18 cellular contexts compared by ENCODE assay signal in the genomic region with DNA sequence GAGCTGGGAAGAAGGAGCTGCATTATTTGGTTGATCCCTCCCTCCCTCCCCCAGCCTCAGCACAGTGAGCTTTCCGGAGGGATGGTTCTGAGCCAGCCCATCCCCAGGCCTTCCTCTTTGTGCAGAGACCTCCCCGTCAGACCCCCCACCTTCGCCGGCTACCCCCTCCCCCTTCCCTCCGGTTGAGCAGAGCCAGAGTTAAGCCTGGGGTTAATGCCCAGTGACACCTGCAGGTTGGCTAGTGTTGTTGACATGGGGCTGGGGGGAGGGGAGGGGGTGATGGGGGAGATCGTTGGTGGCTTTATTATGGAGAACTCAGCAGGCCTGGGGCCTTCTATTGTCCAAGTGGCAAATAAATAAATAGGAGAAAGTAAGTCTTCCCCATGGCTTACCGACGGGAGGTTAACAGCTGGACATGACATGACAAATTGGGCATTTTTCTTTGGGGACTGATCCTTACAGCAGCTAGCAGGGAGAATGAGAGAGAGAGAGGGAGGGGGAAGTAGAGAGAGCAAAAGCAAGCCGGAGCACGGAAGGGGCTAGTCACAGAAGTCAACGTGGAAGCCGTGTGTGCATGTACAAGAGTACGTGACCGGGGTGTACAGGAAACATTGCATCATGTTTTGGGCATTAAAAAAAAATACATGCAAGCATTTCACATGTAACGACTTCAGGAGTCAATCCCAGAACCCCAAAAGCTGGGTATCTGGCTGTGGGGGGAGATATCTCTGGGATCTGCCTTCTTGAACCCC.
A peak's percentile ranks its signal among the peaks of the same experiment; 100 is the strongest.
DNase-seq lines count a peak whose midpoint lies in the region; ATAC-seq and TF ChIP-seq lines count a peak whose summit lies in the region.
"Had no signal": no experiment of that assay in that cellular context is flagged by ENCODE, and none has a peak within 500 bp of the region (broad histone marks: within the 10 kb centered on the region; RNA-seq: fewer than 3 reads in every experiment).

No MANE protein-coding gene starts in this region.

- no peaks in the 10 kb centered on the region for H4K20me1 ChIP-seq in GM23338 (replicated peaks; ENCODE audit: insufficient read depth)

- H3K27ac ChIP-seq in GM23338 (ENCODE audit: low read depth): peak overlapping the region; percentile 100
- H3K27ac ChIP-seq in mesendoderm (ENCODE audit: low read depth, low read length): peak overlapping the region; percentile 58

- H2AK5ac ChIP-seq in mesendoderm (ENCODE audit: low read length): no peak overlapping the region

- no CpG with 5 or more reads among the region's 15 CpGs for WGBS in mesendoderm (ENCODE audit: extremely low coverage, insufficient coverage, low lambda C conversion rate)

- H3K27me3 ChIP-seq in GM23338 (ENCODE audit: insufficient read depth) (no peaks in the 10 kb centered on the region), mesendoderm (ENCODE audit: insufficient read depth, low read length, poor library complexity) (no peaks in the 10 kb centered on the region)

- intact Hi-C loops in left colon (cut with DNase I, micrococcal nuclease): no loop called here

- H3K9ac ChIP-seq in mesendoderm (ENCODE audit: low read length): peak overlapping the region; percentile 15

- H3K9me2 ChIP-seq in GM23338 (ENCODE audit: insufficient read depth): peaks cover 19% of the 10 kb centered on the region; the same call in 1 of the 2 replicates

- H4K8ac ChIP-seq in mesendoderm (ENCODE audit: low read depth, low read length): no peak overlapping the region

- H3K4me2 ChIP-seq in GM23338: peak overlapping the region; percentile 79
- H3K4me2 ChIP-seq in mesendoderm (ENCODE audit: low read length): peak overlapping the region; percentile 51

- ATAC-seq in GM23338 (peak; percentile 80), left colon (no peak)
- no peak for ATAC-seq in effector memory CD8-positive, alpha-beta T cell (replicated peaks)
- ATAC-seq: HCT116 had no signal

- no peaks in the 10 kb centered on the region; the same call in 2 of the 3 replicates for H3K9me3 Mint-ChIP-seq in GM23338
- H3K9me3 Mint-ChIP-seq in effector memory CD8-positive, alpha-beta T cell: no peaks in the 10 kb centered on the region
- H3K9me3 Mint-ChIP-seq: activated CD4-positive, alpha-beta memory T cell treated with anti-CD3 and anti-CD28 coated beads for 36 hours; T-helper 2 cell treated with Interferon-gamma antibody and Interleukin-4, amounts not matched to agents 5 μg/mL and 100 μg/mL, for 36 hours had no signal

- H4K5ac ChIP-seq in mesendoderm (ENCODE audit: low read length): no peak overlapping the region

- no peak overlapping the region for H2AFZ ChIP-seq in GM23338

- H3K4me1 ChIP-seq in GM23338 (ENCODE audit: insufficient read depth) (peaks cover 68% of the 10 kb centered on the region), mesendoderm (ENCODE audit: control insufficient read depth, low read depth, low read length) (peaks cover 13% of the 10 kb centered on the region)

- no peak overlapping the region for H3K4ac ChIP-seq in mesendoderm (ENCODE audit: low read depth, low read length)

- TF ChIP-seq CTCF in GM23338 (conservative IDR thresholded peaks at IDR 0.05; ENCODE audit: low read depth in 2 of 2) (peak in 1 of 2 experiments; percentile 61; a peak in 2 of 4 replicates), cardiac fibroblast (IDR thresholded peaks at IDR 0.05; ENCODE audit: low read depth, low read length) (no peak)

- H3K27me3 Mint-ChIP-seq in GM23338 (ENCODE audit: insufficient read depth, low read depth, poor library complexity): peaks cover 17% of the 10 kb centered on the region
- peaks cover 22 to 80% of the 10 kb centered on the region in 2 donors for H3K27me3 Mint-ChIP-seq in effector memory CD8-positive, alpha-beta T cell

- H3K79me2 ChIP-seq in GM23338 (replicated peaks; ENCODE audit: insufficient read depth) (peaks cover 49% of the 10 kb centered on the region), mesendoderm (ENCODE audit: control insufficient read depth, insufficient read depth, low read length) (no peaks in the 10 kb centered on the region)

- H3K4me3 ChIP-seq in GM23338: peak overlapping the region; percentile 56
- no peak overlapping the region for H3K4me3 ChIP-seq in cardiac fibroblast (replicated peaks in 1 of 2; ENCODE audit: low read depth in 2 of 2, low read length in 2 of 2)
- H3K4me3 ChIP-seq in mesendoderm (ENCODE audit: low read length): no peak overlapping the region

- DNase-seq in GM23338 (ENCODE audit: low spot score) (peak; percentile 98), NCI-H146 (lab: John Stamatoyannopoulos, UW) (peak; percentile 95), cardiac fibroblast (ENCODE audit: low read depth in 2 of 2) (peak; percentile 9), mesendoderm (peak; percentile 97), OCI-M2 (lab: John Stamatoyannopoulos, UW; ENCODE audit: unreplicated experiment) (no peak), left colon (no peak), HuH-7 (ENCODE audit: low spot score) (no peak)
- no peak for DNase-seq in effector memory CD8-positive, alpha-beta T cell
- DNase-seq: activated CD4-positive, alpha-beta memory T cell treated with anti-CD3 and anti-CD28 coated beads for 36 hours; activated gamma-delta T cell treated with Interleukin-2 at 50 U/mL for 16 hours; AML-193; KBM-7; NCI-H2107; stimulated activated CD4-positive, alpha-beta T cell treated with anti-CD3 and anti-CD28 coated beads, Interleukin-4, amount 100 ng/mL, for 1 hour; stimulated activated naive CD4-positive, alpha-beta T cell had no signal

- no peak overlapping the region for H2BK5ac ChIP-seq in mesendoderm (ENCODE audit: low read length)

- peak overlapping the region; percentile 98 for H3K27ac Mint-ChIP-seq in GM23338
- no peak overlapping the region for H3K27ac Mint-ChIP-seq in effector memory CD8-positive, alpha-beta T cell
- H3K27ac Mint-ChIP-seq: activated CD4-positive, alpha-beta memory T cell treated with anti-CD3 and anti-CD28 coated beads for 36 hours; T-helper 2 cell treated with Interferon-gamma antibody and Interleukin-4, amounts not matched to agents 5 μg/mL and 100 μg/mL, for 36 hours had no signal

- no peaks in the 10 kb centered on the region for H3K36me3 ChIP-seq in GM23338 (ENCODE audit: insufficient read depth)
- no peaks in the 10 kb centered on the region for H3K36me3 ChIP-seq in mesendoderm (ENCODE audit: control insufficient read depth, insufficient read depth, low read length)

- peak overlapping the region; percentile 30 for H3K56ac ChIP-seq in mesendoderm (ENCODE audit: low read length)

- peaks cover 70% of the 10 kb centered on the region for H3K4me1 Mint-ChIP-seq in GM23338
- no peaks in the 10 kb centered on the region for H3K4me1 Mint-ChIP-seq in effector memory CD8-positive, alpha-beta T cell (ENCODE audit: low read depth in 2 of 2)

- no peaks in the 10 kb centered on the region for H3K79me1 ChIP-seq in mesendoderm (ENCODE audit: low read length)

- no peak overlapping the region for H3K23ac ChIP-seq in mesendoderm (ENCODE audit: low read length)

- peaks cover 30% of the 10 kb centered on the region; the same call in 1 of the 2 replicates for H3F3A ChIP-seq in GM23338 (replicated peaks; ENCODE audit: low read depth)

- H3K36me3 Mint-ChIP-seq in GM23338 (ENCODE audit: low read depth): peaks cover 13% of the 10 kb centered on the region; the same call in 2 of the 3 replicates
- H3K36me3 Mint-ChIP-seq in effector memory CD8-positive, alpha-beta T cell (ENCODE audit: insufficient read depth): no peaks in the 10 kb centered on the region
- H3K36me3 Mint-ChIP-seq: activated CD4-positive, alpha-beta memory T cell treated with anti-CD3 and anti-CD28 coated beads for 36 hours; brain had no signal

- H3K18ac ChIP-seq in mesendoderm (ENCODE audit: low read length): peak overlapping the region; percentile 55

- peak overlapping the region; percentile 62 for H3K4me3 Mint-ChIP-seq in GM23338
- no peak overlapping the region for H3K4me3 Mint-ChIP-seq in effector memory CD8-positive, alpha-beta T cell
- H3K4me3 Mint-ChIP-seq: activated CD4-positive, alpha-beta memory T cell treated with anti-CD3 and anti-CD28 coated beads for 36 hours; T-helper 2 cell treated with Interferon-gamma antibody and Interleukin-4, amounts not matched to agents 5 μg/mL and 100 μg/mL, for 36 hours had no signal

- no peak overlapping the region for H2BK120ac ChIP-seq in mesendoderm (ENCODE audit: low read depth, low read length)

- no peak overlapping the region for H2BK15ac ChIP-seq in mesendoderm (replicated peaks; ENCODE audit: low read depth)

TF ChIP-seq in GM23338, 12 proteins besides CTCF, POLR2A, EP300 and RAD21 (continues in another document):
- TF ChIP-seq NANOG (IDR thresholded peaks at IDR 0.05; ENCODE audit: borderline replicate concordance) (peak; percentile 66; the same call in 1 of the 2 replicates), ZNF114 (CRISPR knock-in tag; IDR thresholded peaks at IDR 0.05) (no peak), POLR2AphosphoS5 (IDR thresholded peaks at IDR 0.05; ENCODE audit: low read depth) (no peak), CREB1 (CRISPR knock-in tag; IDR thresholded peaks at IDR 0.05; ENCODE audit: low read depth) (peak; percentile 66), EZH2 (IDR thresholded peaks at IDR 0.05; ENCODE audit: low read depth, unreplicated experiment) (no peak), ZNF331 (CRISPR knock-in tag; IDR thresholded peaks at IDR 0.05; ENCODE audit: low read depth) (no peak)
- TF ChIP-seq, protein P1, sequence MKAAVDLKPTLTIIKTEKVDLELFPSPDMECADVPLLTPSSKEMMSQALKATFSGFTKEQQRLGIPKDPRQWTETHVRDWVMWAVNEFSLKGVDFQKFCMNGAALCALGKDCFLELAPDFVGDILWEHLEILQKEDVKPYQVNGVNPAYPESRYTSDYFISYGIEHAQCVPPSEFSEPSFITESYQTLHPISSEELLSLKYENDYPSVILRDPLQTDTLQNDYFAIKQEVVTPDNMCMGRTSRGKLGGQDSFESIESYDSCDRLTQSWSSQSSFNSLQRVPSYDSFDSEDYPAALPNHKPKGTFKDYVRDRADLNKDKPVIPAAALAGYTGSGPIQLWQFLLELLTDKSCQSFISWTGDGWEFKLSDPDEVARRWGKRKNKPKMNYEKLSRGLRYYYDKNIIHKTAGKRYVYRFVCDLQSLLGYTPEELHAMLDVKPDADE (IDR thresholded peaks at IDR 0.05): no peak; the same call in 1 of the 2 replicates

Comparison
In these comparisons a context has a peak if more than half of its experiments do, and no peak if none do; other contexts are left out.
1. DNase-seq: peak in GM23338 (single experiment), NCI-H146 (single experiment), cardiac fibroblast (2 of 2) and mesendoderm (single experiment); none in OCI-M2 (single experiment), left colon (0 of 2), HuH-7 (single experiment) and effector memory CD8-positive, alpha-beta T cell (0 of 3).